ENCODE assay signal across 8 cellular contexts in genomic region chr10:119872610-119872859, GRCh38. TPM values are rescaled to one million over a fixed set of nuclear protein-coding genes. Genes with fewer than 3 reads are reported as not detected.
DNase-seq lines count a peak whose midpoint lies in the region; ATAC-seq and TF ChIP-seq lines count a peak whose summit lies in the region.

TSS of gene MCMBP (minus strand) at chr10:119872843. CDS start at chr10:119872584, 259 bp downstream.

- peaks cover 16% of the 10 kb centered on the region for H3K4me1 Mint-ChIP-seq in Caco-2 (ENCODE audit: low read depth, unreplicated experiment)
- H3K4me1 Mint-ChIP-seq in WTC11 = peaks cover 35% of the 10 kb centered on the region

- no TSS peak for BruUV-seq in Caco-2 (replicated peaks; lab: Mats Ljungman, UMichigan)

- TF ChIP-seq CTCF in Caco-2 (IDR thresholded peaks at IDR 0.05; ENCODE audit: insufficient read depth in 1 of 2, low read depth in 1 of 2, low read length in 1 of 2, severe bottlenecking in 1 of 2, unreplicated experiment in 1 of 2) (no peak), WTC11 (IDR thresholded peaks at IDR 0.05) (no peak)

- POLR2A ChIA-PET in Caco-2 (lab: Charles Lee) (interaction anchor here (0.6 to 3.2 kb wide), 5 partner anchors 20 to 149 kb away, joined by 3 to 29 read pairs (median 7); partner anchors contain the start of genes INPP5F and SEC23IP), WTC11 (lab: Charles Lee) (interaction anchor here (0.8 to 1.5 kb wide), 4 partner anchors 20 to 185 kb away, joined by 3 to 8 read pairs (median 5); partner anchors contain the start of genes INPP5F and SEC23IP)

- H3K9me3 Mint-ChIP-seq in Caco-2 (ENCODE audit: unreplicated experiment) (no peaks in the 10 kb centered on the region), WTC11 (no peaks in the 10 kb centered on the region)

- peaks cover 21% of the 10 kb centered on the region for H3K36me3 Mint-ChIP-seq in Caco-2 (ENCODE audit: insufficient read depth, unreplicated experiment)
- H3K36me3 Mint-ChIP-seq in WTC11 = no peaks in the 10 kb centered on the region

- H3K4me1 ChIP-seq in Caco-2 = peaks cover 14% of the 10 kb centered on the region

- no peaks in the 10 kb centered on the region for H3K27me3 Mint-ChIP-seq in Caco-2 (ENCODE audit: insufficient read depth, unreplicated experiment)
- H3K27me3 Mint-ChIP-seq in WTC11 (ENCODE audit: low read depth) = no peaks in the 10 kb centered on the region

- H3K4me3 ChIP-seq in Caco-2 (ENCODE audit: low read depth, low read length) = peak within 1 kb of the TSS; percentile 56

- no peaks in the 10 kb centered on the region for H3K9me3 ChIP-seq in Caco-2

- DNase-seq in Caco-2 (no peak), HCEC 1CT (peak; percentile 9), WTC11 (ENCODE audit: low spot score) (no peak), Right ventricle myocardium superior (no peak), pulmonary artery endothelial cell (ENCODE audit: low read depth, low spot score) (no peak), NCI-H2081 treated with DMSO at 0.1 percent for 48 hours (lab: John Stamatoyannopoulos, UW) (no peak), NCI-H1105 (lab: John Stamatoyannopoulos, UW) (no peak)

- CTCF ChIA-PET in Caco-2 (lab: Charles Lee) (interaction anchor here (0.6 to 2.3 kb wide), 4 partner anchors 11 to 122 kb away, joined by 3 to 7 read pairs (median 5); no protein-coding TSS in a partner anchor), WTC11 (lab: Charles Lee) (interaction anchor here (0.6 to 2.9 kb wide), 7 partner anchors 11 to 186 kb away, joined by 3 to 21 read pairs (median 6); partner anchors contain the start of gene SEC23IP)

- peak; percentile 6; the same call in 1 of the 2 replicates for ATAC-seq in WTC11
- ATAC-seq in Right ventricle myocardium superior (ENCODE audit: poor library complexity) = no peak
- no peak for ATAC-seq in GM18858 (IDR thresholded peaks at IDR 0.05; ENCODE audit: unreplicated experiment)

- intact Hi-C loops in Caco-2 (cut with micrococcal nuclease; ENCODE audit: unreplicated experiment) (loop anchor here (10.0 kb wide), 1 partner anchor 278 kb away; the partner anchor contains the start of gene TIAL1), Right ventricle myocardium superior (cut with DNase I) (loop anchor here (10.0 kb wide), 1 partner anchor 278 kb away; the partner anchor contains the start of gene TIAL1)

- H3K4me3 Mint-ChIP-seq in Caco-2 (ENCODE audit: unreplicated experiment) = peak within 1 kb of the TSS; percentile 88
- peak within 1 kb of the TSS; percentile 94 for H3K4me3 Mint-ChIP-seq in WTC11

- H3K27me3 ChIP-seq in Caco-2 (replicated peaks; ENCODE audit: control insufficient read depth, insufficient read depth, low read length) = no peaks in the 10 kb centered on the region

- no peaks in the 10 kb centered on the region for H3K36me3 ChIP-seq in Caco-2 (ENCODE audit: control insufficient read depth, insufficient read depth, low read length)

- H3K27ac Mint-ChIP-seq in Caco-2 (ENCODE audit: unreplicated experiment) (peak within 1 kb of the TSS; percentile 83), WTC11 (peak within 1 kb of the TSS; percentile 82)

TF ChIP-seq in WTC11, 78 proteins besides CTCF, POLR2A, EP300 and RAD21 (continues in another document):
- no peak for TF ChIP-seq SP1 (CRISPR knock-in tag; conservative IDR thresholded peaks at IDR 0.05)
- TF ChIP-seq E2F5 (CRISPR knock-in tag; IDR thresholded peaks at IDR 0.05) = no peak
- TF ChIP-seq ZNF532 (CRISPR knock-in tag; IDR thresholded peaks at IDR 0.05; ENCODE audit: borderline replicate concordance) = no peak
- 0 out of 2 replicates have a peak, but pooled peaks have one; percentile 90 for TF ChIP-seq CBFB (CRISPR knock-in tag; IDR thresholded peaks at IDR 0.05; ENCODE audit: low read depth)
- 0 out of 2 replicates have a peak, but pooled peaks have one; percentile 49 for TF ChIP-seq ZBTB21 (CRISPR knock-in tag; IDR thresholded peaks at IDR 0.05; ENCODE audit: borderline replicate concordance)
- TF ChIP-seq CREM (CRISPR knock-in tag; IDR thresholded peaks at IDR 0.05) = no peak
- TF ChIP-seq ZSCAN18 (CRISPR knock-in tag; IDR thresholded peaks at IDR 0.05) = no peak
- TF ChIP-seq ZNF671 (CRISPR knock-in tag; IDR thresholded peaks at IDR 0.05) = no peak
- no peak for TF ChIP-seq RORB (CRISPR knock-in tag; IDR thresholded peaks at IDR 0.05)
- peak; percentile 52; the same call in 1 of the 2 replicates for TF ChIP-seq NFE2L1 (CRISPR knock-in tag; IDR thresholded peaks at IDR 0.05)
- no peak for TF ChIP-seq GRHL2 (CRISPR knock-in tag; IDR thresholded peaks at IDR 0.05; ENCODE audit: insufficient replicate concordance, severe bottlenecking)
- no peak for TF ChIP-seq EMX1 (CRISPR knock-in tag; IDR thresholded peaks at IDR 0.05)
- no peak for TF ChIP-seq ZNF138 (CRISPR knock-in tag; conservative IDR thresholded peaks at IDR 0.05)
- peak; percentile 88 for TF ChIP-seq E2F4 (CRISPR knock-in tag; IDR thresholded peaks at IDR 0.05; ENCODE audit: borderline replicate concordance, low read depth)

RNA-seq across cellular contexts. Expression of gene MCMBP, which starts in this region (rescaled TPM):
- total RNA-seq in Caco-2 (2022) = 77.2 and 88.4 TPM in 2 replicates
- 63.5 to 64.7 TPM (median 64.6 TPM) in 3 replicates for total RNA-seq in WTC11 (2021)
- 26.5 TPM for total RNA-seq in Right ventricle myocardium superior
- 84.3 and 102 TPM in 2 replicates for total RNA-seq in pulmonary artery endothelial cell
